Comparison of ENCODE assay signal across 19 cellular contexts in the genomic region with DNA sequence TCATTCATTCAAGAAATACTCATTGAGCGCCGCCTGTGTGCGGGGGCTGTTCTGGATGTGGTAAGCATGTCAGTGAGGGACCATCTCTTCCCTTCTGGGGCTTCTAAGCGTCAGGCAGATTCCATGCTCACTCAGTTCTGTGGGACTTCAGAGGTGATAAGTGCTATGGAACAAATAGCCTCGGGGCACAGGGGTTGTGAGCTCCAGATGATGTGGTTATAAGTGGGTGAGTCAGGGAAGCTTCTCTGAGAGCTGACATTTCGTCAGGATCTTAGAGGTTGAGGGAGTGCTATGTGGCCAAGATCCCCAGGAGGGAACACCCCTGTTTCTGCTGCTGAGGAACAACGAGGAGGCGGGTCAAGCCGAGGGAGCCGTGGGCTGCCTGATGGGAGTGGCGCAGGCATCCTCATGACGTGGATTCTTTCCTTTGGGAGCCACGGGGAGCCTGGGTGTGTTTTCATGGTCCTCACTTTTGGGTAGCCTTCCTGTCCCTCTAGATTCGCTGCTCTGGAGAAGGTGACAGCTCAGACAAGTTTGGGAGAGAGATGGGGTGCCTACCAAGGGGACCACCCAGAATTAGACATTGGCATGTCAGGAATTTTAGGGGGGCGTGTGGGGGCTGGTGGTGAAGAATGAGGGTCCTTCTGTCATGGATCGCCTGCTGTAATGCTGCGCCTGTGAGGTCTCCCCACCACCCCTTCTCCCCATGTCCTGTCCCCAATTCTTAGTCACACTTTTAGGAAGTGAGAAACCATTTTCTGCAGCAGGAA. TPM values are rescaled to one million over a fixed set of nuclear protein-coding genes. Genes with fewer than 3 reads are reported as not detected.
DNase-seq lines count a peak whose midpoint lies in the region; FAIRE-seq and TF ChIP-seq lines count a peak whose summit lies in the region.
"Had no signal": no experiment of that assay in that cellular context is flagged by ENCODE, and none has a peak within 500 bp of the region (broad histone marks: within the 10 kb centered on the region; RNA-seq: fewer than 3 reads in every experiment).

No MANE protein-coding gene starts in this region.

- H3K27me3 ChIP-seq in BJ (ENCODE audit: control insufficient read depth, insufficient read depth, low read length) = no peaks in the 10 kb centered on the region
- H3K27me3 ChIP-seq in adipocyte (replicated peaks; ENCODE audit: control insufficient read depth, insufficient read depth, low read length) = no peaks in the 10 kb centered on the region
- no peaks in the 10 kb centered on the region for H3K27me3 ChIP-seq in keratinocyte (ENCODE audit: control insufficient read depth, extremely low read depth, insufficient read depth, low read length)
- H3K27me3 ChIP-seq: ovary had no signal

- H3K9me1 ChIP-seq in keratinocyte (ENCODE audit: control insufficient read depth, extremely low read depth, insufficient read depth, low read length) = no peaks in the 10 kb centered on the region

- no peak overlapping the region for H3K4me3 ChIP-seq in BJ (ENCODE audit: low read depth, low read length)
- no peak overlapping the region for H3K4me3 ChIP-seq in adipocyte (ENCODE audit: low read length)
- H3K4me3 ChIP-seq in keratinocyte (ENCODE audit: control insufficient read depth in 2 of 3, extremely low read depth in 1 of 3, insufficient read depth in 2 of 3, low read depth in 1 of 3, low read length in 3 of 3) = no peak overlapping the region
- H3K4me3 ChIP-seq: ovary, SK-N-MC, skin epidermis had no signal

- no peak for TF ChIP-seq CTCF in BJ (IDR thresholded peaks at IDR 0.05; ENCODE audit: insufficient read depth, low read depth, low read length)
- TF ChIP-seq CTCF in keratinocyte (optimal IDR thresholded peaks at IDR 0.05 in 1 of 3, IDR thresholded peaks at IDR 0.05 in 1 of 3, conservative IDR thresholded peaks at IDR 0.05 in 1 of 3; ENCODE audit: extremely low read depth in 1 of 3, insufficient read depth in 2 of 3, low read length in 3 of 3) = no peak

- H3K9ac ChIP-seq in adipocyte (ENCODE audit: low read length) = no peak overlapping the region
- H3K9ac ChIP-seq in keratinocyte (ENCODE audit: control insufficient read depth, extremely low read depth, insufficient read depth, low read length) = no peak overlapping the region

- H3K36me3 ChIP-seq in BJ (ENCODE audit: control insufficient read depth, insufficient read depth, low read length) (no peaks in the 10 kb centered on the region), adipocyte (ENCODE audit: control insufficient read depth, insufficient read depth, low read length, severe bottlenecking) (no peaks in the 10 kb centered on the region), keratinocyte (ENCODE audit: control insufficient read depth in 2 of 2, extremely low read depth in 1 of 2, insufficient read depth in 2 of 2, low read length in 2 of 2) (no peaks in the 10 kb centered on the region)
- H3K36me3 ChIP-seq: ovary had no signal

- DNase-seq in BJ (ENCODE audit: low read depth) (peak; percentile 90), H4 (ENCODE audit: low spot score) (peak; percentile 88), adipocyte (ENCODE audit: low read depth) (peak; percentile 89), keratinocyte (ENCODE audit: low read depth, low spot score) (peak; percentile 21), KBM-7 (no peak), GM12891 (ENCODE audit: insufficient read length, low spot score) (no peak), ureter (ENCODE audit: low spot score) (no peak)
- no peak for DNase-seq in activated CD4-positive, alpha-beta T cell treated with anti-CD3 and anti-CD28 coated beads for 1 hour
- DNase-seq: activated CD4-positive, alpha-beta T cell treated with anti-CD3 and anti-CD28 coated beads, Interleukin-2, amount 50 U/mL, for 1 hour; activated T-cell treated with anti-CD3 and anti-CD28 coated beads, Interleukin-2, amount 50 U/mL, for 4 hours; caudate nucleus; effector CD8-positive, alpha-beta T cell; foreskin melanocyte; GF-D8; immature natural killer cell; ovary had no signal

- H2AFZ ChIP-seq in keratinocyte (ENCODE audit: control insufficient read depth, low read length) = no peak overlapping the region

- no peaks in the 10 kb centered on the region for H3K79me2 ChIP-seq in keratinocyte (ENCODE audit: control insufficient read depth, insufficient read depth, low read length)

- POLR2A ChIA-PET in BJ (lab: Charles Lee) = no interaction called here

- dilution Hi-C loops in keratinocyte (cut with MboI; ENCODE audit: extremely low pct_ligation_motif_present, low sequenced_read_pairs) = no loop called here

- TF ChIP-seq POLR2A in GM12891 (IDR thresholded peaks at IDR 0.05; ENCODE audit: low read depth, low read length) = no peak

- no peak overlapping the region for H3K4me2 ChIP-seq in keratinocyte (ENCODE audit: control insufficient read depth, extremely low read depth, insufficient read depth, low read depth, low read length)

- CTCF ChIA-PET in BJ (lab: Yijun Ruan, JAX) = interaction anchor here (1.0 kb wide), 1 partner anchor 35 kb away, joined by 3 read pairs; no protein-coding TSS in a partner anchor

- peaks cover 18% of the 10 kb centered on the region for H3K4me1 ChIP-seq in adipocyte (ENCODE audit: control insufficient read depth, insufficient read depth, low read length)
- H3K4me1 ChIP-seq in keratinocyte (ENCODE audit: control insufficient read depth, extremely low read depth, insufficient read depth, low read length) = peaks cover 3% of the 10 kb centered on the region

- in situ Hi-C loops in KBM-7 (cut with MboI; ENCODE audit: low pct_unique_long_range_greater_than_20kb, low sequenced_read_pairs) = no loop called here

- FAIRE-seq in keratinocyte (lab: Jason Lieb, UNC) = no peak
- no peak for FAIRE-seq in GM12891 (lab: Jason Lieb, UNC)

- no peak overlapping the region for H3K27ac ChIP-seq in keratinocyte (ENCODE audit: control insufficient read depth, insufficient read depth, low read length)
- H3K27ac ChIP-seq: C4-2B, ovary, SK-N-MC had no signal

- H4K20me1 ChIP-seq in keratinocyte (ENCODE audit: control insufficient read depth, extremely low read depth, insufficient read depth, low read length) = no peaks in the 10 kb centered on the region

- H3K9me3 ChIP-seq in adipocyte (ENCODE audit: control insufficient read depth, low read length) (no peaks in the 10 kb centered on the region), keratinocyte (ENCODE audit: control insufficient read depth, low read depth, low read length) (no peaks in the 10 kb centered on the region)
- H3K9me3 ChIP-seq: ovary had no signal

TF ChIP-seq in GM12891, 5 proteins besides CTCF, POLR2A, EP300 and RAD21:
- TF ChIP-seq TAF1 (IDR thresholded peaks at IDR 0.05; ENCODE audit: low read depth, low read length) (no peak), POU2F2 (IDR thresholded peaks at IDR 0.05; ENCODE audit: low read depth, low read length) (no peak), POLR2AphosphoS5 (IDR thresholded peaks at IDR 0.05; ENCODE audit: low read depth, low read length) (no peak), SPI1 (IDR thresholded peaks at IDR 0.05; ENCODE audit: low read depth, low read length) (no peak), PAX5 (IDR thresholded peaks at IDR 0.05; ENCODE audit: insufficient read depth, low read length, severe bottlenecking) (no peak)

RNA-seq across cellular contexts. Expression of a gene that starts 38.5 kb away (rescaled TPM):
- polyA plus RNA-seq in BJ (2011; rRNA removed) (0.28 and 0.70 TPM in 2 replicates), keratinocyte (0.01 to 0.03 TPM in 2 of 3 replicates, not detected in the other)
- 0.28 and 1.5 TPM in 2 replicates for polyA minus RNA-seq in BJ (2011; rRNA and poly(A)+ RNA removed)
- total RNA-seq in H4 (2014; rRNA removed; shearing (Covaris generic)) = 1.5 and 1.9 TPM in 2 replicates
- polyA plus RNA-seq in keratinocyte (2011; ENCODE audit: low read depth) = not detected
- polyA plus RNA-seq in keratinocyte (2011; cell fraction: cytosol; rRNA removed) = 0.01 TPM in 1 of 2 replicates, not detected in the other
- polyA plus RNA-seq in keratinocyte (2011; cell fraction: nucleus; rRNA removed) = 0.03 and 0.14 TPM in 2 replicates
- 0.02 TPM in 1 of 2 replicates, not detected in the other for polyA plus RNA-seq in keratinocyte (2012; ENCODE audit: low replicate concordance)
- 0.03 TPM in 1 of 3 replicates, not detected in the others for polyA minus RNA-seq in keratinocyte
- polyA minus RNA-seq in keratinocyte (2011; cell fraction: cytosol; rRNA and poly(A)+ RNA removed) = not detected
- not detected in 2 replicates for polyA minus RNA-seq in keratinocyte (2011; cell fraction: nucleus; rRNA and poly(A)+ RNA removed)
- polyA plus RNA-seq in GM12891 (2012; ENCODE audit: low read depth, missing spikeins) = not detected
- total RNA-seq in ureter = 4.5 TPM
- polyA plus RNA-seq: immature natural killer cell had no signal

Comparison
In these comparisons a context has a peak if more than half of its experiments do, and no peak if none do; other contexts are left out.
1. DNase-seq: peak in BJ (single experiment), H4 (single experiment), adipocyte (single experiment) and keratinocyte (single experiment); none in KBM-7 (single experiment), activated CD4-positive, alpha-beta T cell treated with anti-CD3 and anti-CD28 coated beads for 1 hour (single experiment), GM12891 (single experiment) and ureter (single experiment).